ENCODE assay signal across 8 cellular contexts in genomic region chr2:183124957-183125255, GRCh38. TPM values are rescaled to one million over a fixed set of nuclear protein-coding genes. Genes with fewer than 3 reads are reported as not detected.
DNase-seq lines count a peak whose midpoint lies in the region; ATAC-seq and TF ChIP-seq lines count a peak whose summit lies in the region.

No MANE protein-coding gene starts in this region.

- intact Hi-C loops in spleen (cut with DNase I; ENCODE audit: low total_unique reads) = no loop called here

- H3K27me3 ChIP-seq in iPS DF 6.9 (ENCODE audit: control insufficient read depth, insufficient read depth, low read length) (no peaks in the 10 kb centered on the region), spleen (replicated peaks in 1 of 7) (no peaks in the 10 kb centered on the region)

- H3K4me1 Mint-ChIP-seq in activated CD4-positive, alpha-beta memory T cell treated with anti-CD3 and anti-CD28 coated beads, Interleukin-2, amount 10 ng/mL, durations not matched to agents 7 days and 5 days = peaks cover 33% of the 10 kb centered on the region

- H3K4me1 ChIP-seq in HEK293 (ENCODE audit: control insufficient read depth, insufficient read depth, low read length) (no peaks in the 10 kb centered on the region), iPS DF 6.9 (ENCODE audit: control insufficient read depth, insufficient read depth, low read length) (no peaks in the 10 kb centered on the region), spleen (peaks cover 0 to 37% (median 19%) of the 10 kb centered on the region in 6 donors)

- peak overlapping the region; percentile 81 for H3K4me3 ChIP-seq in HEK293 (ENCODE audit: low read depth, low read length)
- H3K4me3 ChIP-seq in iPS DF 6.9 (ENCODE audit: low read length) = peak overlapping the region; percentile 90; the same call in 1 of the 2 replicates
- H3K4me3 ChIP-seq in spleen = peak overlapping the region; percentile 74 to 98 (median 85)

- H3K27me3 Mint-ChIP-seq in activated CD4-positive, alpha-beta memory T cell treated with anti-CD3 and anti-CD28 coated beads, Interleukin-2, amount 10 ng/mL, durations not matched to agents 7 days and 5 days = peaks cover 2% of the 10 kb centered on the region

- H3K27ac ChIP-seq in HEK293 (ENCODE audit: extremely low read depth, low read depth, low read length) (peak overlapping the region; percentile 75), iPS DF 6.9 (ENCODE audit: low read length) (no peak overlapping the region), spleen (peak overlapping the region; percentile 71 to 92 (median 87))

- ATAC-seq in HG02571 (IDR thresholded peaks at IDR 0.05; ENCODE audit: unreplicated experiment) = no peak

- H3K36me3 Mint-ChIP-seq in activated CD4-positive, alpha-beta memory T cell treated with anti-CD3 and anti-CD28 coated beads, Interleukin-2, amount 10 ng/mL, durations not matched to agents 7 days and 5 days (ENCODE audit: low read depth) = peaks cover 11% of the 10 kb centered on the region

- H3K4me3 Mint-ChIP-seq in activated CD4-positive, alpha-beta memory T cell treated with anti-CD3 and anti-CD28 coated beads, Interleukin-2, amount 10 ng/mL, durations not matched to agents 7 days and 5 days = peak overlapping the region; percentile 80

- H3K36me3 ChIP-seq in HEK293 (ENCODE audit: control insufficient read depth in 2 of 2, insufficient read depth in 1 of 2, low read length in 2 of 2) (peaks cover 0 to 13% of the 10 kb centered on the region in 2 experiments; a peak in 1 of 3 replicates), iPS DF 6.9 (ENCODE audit: control insufficient read depth, insufficient read depth, low read length) (no peaks in the 10 kb centered on the region), spleen (peaks cover 0 to 17% (median 0%) of the 10 kb centered on the region in 6 donors)

- no peak for DNase-seq in activated CD4-positive, alpha-beta memory T cell treated with anti-CD3 and anti-CD28 coated beads, Interleukin-2, amount 10 ng/mL, durations not matched to agents 7 days and 5 days
- DNase-seq in iPS DF 6.9 (ENCODE audit: low read depth, low spot score) = no peak
- no peak for DNase-seq in spleen
- DNase-seq in GM03348 (ENCODE audit: low spot score) = no peak
- no peak for DNase-seq in NCI-H187 treated with DMSO at 0.1 percent for 48 hours (lab: John Stamatoyannopoulos, UW)
- no peak for DNase-seq in stimulated activated CD4-positive, alpha-beta T cell treated with anti-CD3 and anti-CD28 coated beads, Interleukin-4, amount 100 ng/mL, for 24 hours

- POLR2A ChIA-PET in HEK293 (lab: Yijun Ruan, JAX) = interaction anchor here (2.4 kb wide), 1 partner anchor 45 kb away, joined by 18 read pairs; the partner anchor contains the start of gene DUSP19
- POLR2A ChIA-PET in activated CD4-positive, alpha-beta memory T cell treated with anti-CD3 and anti-CD28 coated beads, Interleukin-2, amount 10 ng/mL, durations not matched to agents 7 days and 5 days (lab: Charles Lee) = interaction anchor here (0.9 to 2.4 kb wide), 5 partner anchors 14 to 174 kb away, joined by 3 to 12 read pairs (median 4); partner anchors contain the start of gene DUSP19

- TF ChIP-seq CTCF in HEK293 (tag by site-specific recombination; IDR thresholded peaks at IDR 0.05) (no peak), spleen (IDR thresholded peaks at IDR 0.05 in 8 of 11, conservative IDR thresholded peaks at IDR 0.05 in 3 of 11) (no peak)

- CTCF ChIA-PET in HEK293 (lab: Yijun Ruan, JAX) = interaction anchor here (0.5 to 0.6 kb wide), 2 partner anchors 124 to 329 kb away, joined by 3 to 4 read pairs; no protein-coding TSS in a partner anchor
- CTCF ChIA-PET in activated CD4-positive, alpha-beta memory T cell treated with anti-CD3 and anti-CD28 coated beads, Interleukin-2, amount 10 ng/mL, durations not matched to agents 7 days and 5 days (lab: Charles Lee) = interaction anchor here (1.5 kb wide), 1 partner anchor 145 kb away, joined by 4 read pairs; no protein-coding TSS in a partner anchor

- no peaks in the 10 kb centered on the region for H3K9me3 Mint-ChIP-seq in activated CD4-positive, alpha-beta memory T cell treated with anti-CD3 and anti-CD28 coated beads, Interleukin-2, amount 10 ng/mL, durations not matched to agents 7 days and 5 days

- no peaks in the 10 kb centered on the region for H3K9me3 ChIP-seq in HEK293 (ENCODE audit: control insufficient read depth, insufficient read depth, low read depth, low read length)
- no peaks in the 10 kb centered on the region for H3K9me3 ChIP-seq in iPS DF 6.9 (ENCODE audit: control insufficient read depth, insufficient read depth, low read length)
- H3K9me3 ChIP-seq in spleen = no peaks in the 10 kb centered on the region

- no CpG with 5 or more reads among the region's 10 CpGs for WGBS in iPS DF 6.9 (ENCODE audit: insufficient coverage, insufficient read length)
- 0 to 1% (median 0%) methylated on average over 10 of the region's 10 CpGs for WGBS in spleen, 5 donors

- TF ChIP-seq POLR2A in spleen (IDR thresholded peaks at IDR 0.05) = no peak

- peak overlapping the region; percentile 96 for H3K27ac Mint-ChIP-seq in activated CD4-positive, alpha-beta memory T cell treated with anti-CD3 and anti-CD28 coated beads, Interleukin-2, amount 10 ng/mL, durations not matched to agents 7 days and 5 days

TF ChIP-seq in HEK293, 187 proteins besides CTCF, POLR2A, EP300 and RAD21:
- TF ChIP-seq ZNF701 (tag by site-specific recombination; IDR thresholded peaks at IDR 0.05) = no peak
- no peak for TF ChIP-seq ZNF223 (tag by site-specific recombination; IDR thresholded peaks at IDR 0.05)
- TF ChIP-seq KLF7 (tag by site-specific recombination; IDR thresholded peaks at IDR 0.05; ENCODE audit: borderline replicate concordance) = no peak
- TF ChIP-seq PRDM1 (tag by site-specific recombination; IDR thresholded peaks at IDR 0.05) = no peak
- peak; percentile 46; the same call in 1 of the 2 replicates for TF ChIP-seq ZFP3 (tag by site-specific recombination; IDR thresholded peaks at IDR 0.05; ENCODE audit: low read depth)
- TF ChIP-seq KLF8 (tag by site-specific recombination; IDR thresholded peaks at IDR 0.05) = no peak
- no peak for TF ChIP-seq ZNF423 (tag by site-specific recombination; IDR thresholded peaks at IDR 0.05)
- no peak for TF ChIP-seq ZNF341 (tag by site-specific recombination; IDR thresholded peaks at IDR 0.05; ENCODE audit: low read depth)
- no peak for TF ChIP-seq ZBTB17 (tag by site-specific recombination; IDR thresholded peaks at IDR 0.05)
- TF ChIP-seq MZF1 (tag by site-specific recombination; IDR thresholded peaks at IDR 0.05; ENCODE audit: borderline replicate concordance) = no peak
- peak; percentile 47; the same call in 1 of the 2 replicates for TF ChIP-seq ZBTB20 (tag by site-specific recombination; IDR thresholded peaks at IDR 0.05)
- TF ChIP-seq ZNF362 (tag by site-specific recombination; IDR thresholded peaks at IDR 0.05) = 0 out of 2 replicates have a peak, but pooled peaks have one; percentile 33

RNA-seq across cellular contexts. Expression of gene NUP35, which starts 0.7 kb away (rescaled TPM):
- 10 to 100 TPM; 15.5 to 15.9 TPM for total RNA-seq in activated CD4-positive, alpha-beta memory T cell treated with anti-CD3 and anti-CD28 coated beads, Interleukin-2, amount 10 ng/mL, durations not matched to agents 7 days and 5 days
- 10 to 100 TPM; 11.6 to 19.0 (median 16.4) TPM for total RNA-seq in spleen
- polyA plus RNA-seq in spleen = 1 to 10 TPM; 6.3 to 8.5 (median 7.9) TPM

RNA-seq across cellular contexts. Expression of gene DUSP19, which starts 46.4 kb away (rescaled TPM):
- total RNA-seq in activated CD4-positive, alpha-beta memory T cell treated with anti-CD3 and anti-CD28 coated beads, Interleukin-2, amount 10 ng/mL, durations not matched to agents 7 days and 5 days = 1 to 10 TPM in 1 of 2 experiments, under 1 TPM in 1; 0.93 to 1.1 TPM
- total RNA-seq in spleen = 1 to 10 TPM; 3.2 to 5.8 (median 4.8) TPM
- polyA plus RNA-seq in spleen = 1 to 10 TPM in 1 of 3 donors, under 1 TPM in 2; 0.78 to 2.4 (median 0.88) TPM
